Comparison of ENCODE assay signal across 15 cellular contexts in the genomic region with DNA sequence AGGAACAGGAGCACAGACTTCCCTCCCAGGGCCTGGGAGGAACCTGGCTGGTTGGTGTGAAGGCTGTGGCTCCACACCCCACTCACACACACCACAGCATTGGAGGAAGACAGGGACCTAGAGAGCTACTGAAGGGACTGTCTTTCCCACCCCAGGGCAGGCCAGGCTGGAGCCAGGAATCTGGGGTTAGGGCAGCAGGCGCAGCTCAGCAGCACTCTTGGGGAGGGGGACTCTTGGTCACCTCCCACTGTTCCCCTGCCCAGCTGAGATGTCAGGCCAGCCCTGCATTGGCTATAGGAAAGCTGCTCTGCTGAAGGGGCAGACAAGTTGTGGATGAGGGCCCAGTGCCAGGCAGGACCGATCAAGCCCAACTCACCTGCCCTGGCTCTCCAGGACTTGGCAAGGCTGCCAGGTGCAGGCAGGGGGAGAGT. TPM values are rescaled to one million over a fixed set of nuclear protein-coding genes. Genes with fewer than 3 reads are reported as not detected.
A peak's percentile ranks its signal among the peaks of the same experiment; 100 is the strongest.
DNase-seq lines count a peak whose midpoint lies in the region; ATAC-seq and TF ChIP-seq lines count a peak whose summit lies in the region.
"Had no signal": no experiment of that assay in that cellular context is flagged by ENCODE, and none has a peak within 500 bp of the region (broad histone marks: within the 10 kb centered on the region; RNA-seq: fewer than 3 reads in every experiment).

No MANE protein-coding gene starts in this region.

- H3K4me1 Mint-ChIP-seq in CD4-positive, alpha-beta T cell (ENCODE audit: low read depth): peaks cover 5% of the 10 kb centered on the region
- H3K4me1 Mint-ChIP-seq in activated T-helper 2 cell treated with anti-CD3 and anti-CD28 coated beads, Interferon-gamma antibody, Interleukin-2, Interleukin-4, amounts not matched to agents 10 μg/mL and 5 μg/mL and 100 μg/mL, durations not matched to agents 14 hours and 24 hours and 36 hours (ENCODE audit: low read depth): peaks cover 43% of the 10 kb centered on the region
- H3K4me1 Mint-ChIP-seq in neural progenitor cell: peaks cover 58% of the 10 kb centered on the region

- TF ChIP-seq EP300 in sigmoid colon (IDR thresholded peaks at IDR 0.05) (no peak), SK-N-SH (IDR thresholded peaks at IDR 0.05; ENCODE audit: borderline replicate concordance in 1 of 2, low read depth in 1 of 2, low read length in 1 of 2) (no peak)

- H3K36me3 Mint-ChIP-seq in CD4-positive, alpha-beta T cell (ENCODE audit: low read depth): no peaks in the 10 kb centered on the region
- H3K36me3 Mint-ChIP-seq in activated T-helper 2 cell treated with anti-CD3 and anti-CD28 coated beads, Interferon-gamma antibody, Interleukin-2, Interleukin-4, amounts not matched to agents 10 μg/mL and 5 μg/mL and 100 μg/mL, durations not matched to agents 14 hours and 24 hours and 36 hours (ENCODE audit: low read depth): no peaks in the 10 kb centered on the region
- H3K36me3 Mint-ChIP-seq in neural progenitor cell: no peaks in the 10 kb centered on the region

- TF ChIP-seq RAD21 in SK-N-SH (IDR thresholded peaks at IDR 0.05; ENCODE audit: low read length): no peak

- 72 to 83% methylated on average over 2 of the region's 2 CpGs for WGBS in sigmoid colon, 2 donors
- no CpG with 5 or more reads among the region's 2 CpGs for WGBS in SK-N-SH (ENCODE audit: low lambda C conversion rate)

- CTCF ChIA-PET in CD4-positive, alpha-beta T cell (lab: Charles Lee): interaction anchor here (1.4 kb wide), 1 partner anchor 37 kb away, joined by 5 read pairs; no protein-coding TSS in a partner anchor
- CTCF ChIA-PET in SK-N-SH (lab: Yijun Ruan, JAX): interaction anchor here (0.7 to 8.4 kb wide), 16 partner anchors 12 to 232 kb away, joined by 3 to 338 read pairs (median 43); partner anchors contain the start of genes ETNK2, GOLT1A and REN

- no peak for TF ChIP-seq POLR2A in sigmoid colon (IDR thresholded peaks at IDR 0.05)

- H3K9me2 ChIP-seq in SK-N-SH: no peaks in the 10 kb centered on the region

- intact Hi-C loops in CD4-positive, alpha-beta T cell (cut with DNase I, micrococcal nuclease): loop anchor here (5.0 to 10.0 kb wide), 3 partner anchors 154 to 857 kb away; partner anchors contain the start of gene SNRPE (in 2 of the 2)
- intact Hi-C loops in activated T-helper 2 cell treated with anti-CD3 and anti-CD28 coated beads, Interferon-gamma antibody, Interleukin-2, Interleukin-4, amounts not matched to agents 10 μg/mL and 5 μg/mL and 100 μg/mL, durations not matched to agents 14 hours and 24 hours and 36 hours (cut with micrococcal nuclease): loop anchor here (5.0 kb wide), 2 partner anchors 51 to 499 kb away; partner anchors contain the start of genes PPP1R15B and SNRPE
- intact Hi-C loops in sigmoid colon (cut with DNase I): loop anchor here (5.0 kb wide), 2 partner anchors 154 to 499 kb away; partner anchors contain the start of gene SNRPE

- POLR2A ChIA-PET in CD4-positive, alpha-beta T cell (lab: Charles Lee): no interaction called here
- POLR2A ChIA-PET in SK-N-SH (lab: Yijun Ruan, JAX): interaction anchor here (2.2 to 3.6 kb wide), 3 partner anchors 11 to 103 kb away, joined by 5 to 29 read pairs (median 7); no protein-coding TSS in a partner anchor

- DNase-seq in CD4-positive, alpha-beta T cell: no peak
- peak; percentile 72 for DNase-seq in G401 (ENCODE audit: low spot score)
- DNase-seq in activated T-helper 2 cell treated with anti-CD3 and anti-CD28 coated beads, Interferon-gamma antibody, Interleukin-2, Interleukin-4, amounts not matched to agents 10 μg/mL and 5 μg/mL and 100 μg/mL, durations not matched to agents 14 hours and 24 hours and 36 hours (ENCODE audit: low spot score): no peak
- DNase-seq in neural progenitor cell (ENCODE audit: low spot score): no peak
- no peak for DNase-seq in sigmoid colon
- no peak for DNase-seq in globus pallidus (ENCODE audit: low spot score)
- DNase-seq in SK-N-SH: no peak
- DNase-seq: BE2C, NCI-H1436 treated with DMSO at 0.1 percent for 48 hours, NCI-H2081 treated with DMSO at 0.1 percent for 48 hours, NCI-H345, NCI-H69 had no signal

- H4K20me1 ChIP-seq in neural progenitor cell (ENCODE audit: low read depth) (no peaks in the 10 kb centered on the region), SK-N-SH (ENCODE audit: insufficient read depth) (no peaks in the 10 kb centered on the region)

- H3K4me1 ChIP-seq in neural progenitor cell (peaks cover 31% of the 10 kb centered on the region), sigmoid colon (peaks cover 0 to 18% (median 16%) of the 10 kb centered on the region in 4 donors), SK-N-SH (ENCODE audit: control insufficient read depth in 1 of 2, insufficient read depth in 2 of 2, low read depth in 1 of 2, low read length in 1 of 2) (peaks cover 4 to 41% of the 10 kb centered on the region in 2 experiments; a peak in 1 of 4 replicates)

- no peaks in the 10 kb centered on the region for H3K79me2 ChIP-seq in neural progenitor cell (ENCODE audit: low read depth)
- H3K79me2 ChIP-seq in SK-N-SH (ENCODE audit: insufficient read depth): no peaks in the 10 kb centered on the region

- peak overlapping the region; percentile 40 for H3K4me3 Mint-ChIP-seq in CD4-positive, alpha-beta T cell
- H3K4me3 Mint-ChIP-seq in activated T-helper 2 cell treated with anti-CD3 and anti-CD28 coated beads, Interferon-gamma antibody, Interleukin-2, Interleukin-4, amounts not matched to agents 10 μg/mL and 5 μg/mL and 100 μg/mL, durations not matched to agents 14 hours and 24 hours and 36 hours (ENCODE audit: low read depth): no peak overlapping the region
- no peak overlapping the region for H3K4me3 Mint-ChIP-seq in neural progenitor cell

- peaks cover 27% of the 10 kb centered on the region for H3F3A ChIP-seq in neural progenitor cell (ENCODE audit: low read depth)
- H3F3A ChIP-seq in SK-N-SH (replicated peaks; ENCODE audit: insufficient read depth): no peaks in the 10 kb centered on the region

- no peaks in the 10 kb centered on the region for H3K27me3 ChIP-seq in CD4-positive, alpha-beta T cell (ENCODE audit: control insufficient read depth, insufficient read depth, low read length)
- H3K27me3 ChIP-seq in neural progenitor cell: peaks cover 41% of the 10 kb centered on the region
- peaks cover 4 to 21% (median 9%) of the 10 kb centered on the region in 3 donors for H3K27me3 ChIP-seq in sigmoid colon
- peaks cover 7% of the 10 kb centered on the region; the same call in 1 of the 2 replicates for H3K27me3 ChIP-seq in SK-N-SH (ENCODE audit: insufficient read depth)
- H3K27me3 ChIP-seq: BE2C had no signal

- no peaks in the 10 kb centered on the region for H3K9me3 Mint-ChIP-seq in CD4-positive, alpha-beta T cell
- no peaks in the 10 kb centered on the region for H3K9me3 Mint-ChIP-seq in activated T-helper 2 cell treated with anti-CD3 and anti-CD28 coated beads, Interferon-gamma antibody, Interleukin-2, Interleukin-4, amounts not matched to agents 10 μg/mL and 5 μg/mL and 100 μg/mL, durations not matched to agents 14 hours and 24 hours and 36 hours
- H3K9me3 Mint-ChIP-seq in neural progenitor cell: no peaks in the 10 kb centered on the region

- H3K27me3 Mint-ChIP-seq in CD4-positive, alpha-beta T cell: peaks cover 9% of the 10 kb centered on the region
- H3K27me3 Mint-ChIP-seq in activated T-helper 2 cell treated with anti-CD3 and anti-CD28 coated beads, Interferon-gamma antibody, Interleukin-2, Interleukin-4, amounts not matched to agents 10 μg/mL and 5 μg/mL and 100 μg/mL, durations not matched to agents 14 hours and 24 hours and 36 hours (ENCODE audit: low read depth): peaks cover 3% of the 10 kb centered on the region
- peaks cover 10% of the 10 kb centered on the region for H3K27me3 Mint-ChIP-seq in neural progenitor cell (ENCODE audit: insufficient read depth, low read depth)

- H3K4me2 ChIP-seq in neural progenitor cell (no peak overlapping the region), SK-N-SH (no peak overlapping the region)
- H3K4me2 ChIP-seq: PC-9 had no signal

- ATAC-seq in CD4-positive, alpha-beta T cell (ENCODE audit: poor library complexity): no peak
- ATAC-seq in GM21723 (IDR thresholded peaks at IDR 0.05; ENCODE audit: unreplicated experiment): no peak

- no peak for TF ChIP-seq CTCF in CD4-positive, alpha-beta T cell (IDR thresholded peaks at IDR 0.05)
- TF ChIP-seq CTCF in neural progenitor cell (IDR thresholded peaks at IDR 0.05): no peak
- no peak for TF ChIP-seq CTCF in sigmoid colon (IDR thresholded peaks at IDR 0.05)
- TF ChIP-seq CTCF in SK-N-SH (IDR thresholded peaks at IDR 0.05): no peak

- no peak overlapping the region for H3K4me3 ChIP-seq in neural progenitor cell
- no peak overlapping the region for H3K4me3 ChIP-seq in sigmoid colon
- no peak overlapping the region for H3K4me3 ChIP-seq in SK-N-SH (ENCODE audit: low read depth in 2 of 2, low read length in 1 of 2)
- H3K4me3 ChIP-seq: PC-9 had no signal

- H3K9ac ChIP-seq in neural progenitor cell (no peak overlapping the region), SK-N-SH (no peak overlapping the region)

- in situ Hi-C loops in G401 (cut with HindIII; ENCODE audit: low sequenced_read_pairs): no loop called here

- no peaks in the 10 kb centered on the region for H3K36me3 ChIP-seq in neural progenitor cell
- no peaks in the 10 kb centered on the region for H3K36me3 ChIP-seq in sigmoid colon
- H3K36me3 ChIP-seq in SK-N-SH (replicated peaks in 1 of 2; ENCODE audit: control insufficient read depth in 1 of 2, insufficient read depth in 2 of 2, low read length in 1 of 2): no peaks in the 10 kb centered on the region
- H3K36me3 ChIP-seq: BE2C had no signal

- H3K27ac ChIP-seq in CD4-positive, alpha-beta T cell (ENCODE audit: low read depth, low read length): no peak overlapping the region
- H3K27ac ChIP-seq in neural progenitor cell (no peak overlapping the region), sigmoid colon (no peak overlapping the region), SK-N-SH (ENCODE audit: low read depth in 2 of 2, low read length in 1 of 2) (no peak overlapping the region)
- H3K27ac ChIP-seq: PC-9 had no signal

- H2AFZ ChIP-seq in neural progenitor cell (replicated peaks) (no peak overlapping the region), SK-N-SH (ENCODE audit: low read depth) (no peak overlapping the region)
- H2AFZ ChIP-seq: PC-9 had no signal

- H3K27ac Mint-ChIP-seq in CD4-positive, alpha-beta T cell: no peak overlapping the region
- H3K27ac Mint-ChIP-seq in activated T-helper 2 cell treated with anti-CD3 and anti-CD28 coated beads, Interferon-gamma antibody, Interleukin-2, Interleukin-4, amounts not matched to agents 10 μg/mL and 5 μg/mL and 100 μg/mL, durations not matched to agents 14 hours and 24 hours and 36 hours: peak overlapping the region; percentile 32
- H3K27ac Mint-ChIP-seq in neural progenitor cell: peak overlapping the region; percentile 75

- H3K9me3 ChIP-seq in CD4-positive, alpha-beta T cell (ENCODE audit: control insufficient read depth, low read length): no peaks in the 10 kb centered on the region
- H3K9me3 ChIP-seq in neural progenitor cell (ENCODE audit: low read depth) (no peaks in the 10 kb centered on the region), sigmoid colon (no peaks in the 10 kb centered on the region), SK-N-SH (no peaks in the 10 kb centered on the region)
- H3K9me3 ChIP-seq: BE2C had no signal

RNA-seq across cellular contexts. Expression of gene PLEKHA6, which starts 1.6 kb away (rescaled TPM):
- under 1 TPM; 0.53 to 0.82 TPM for total RNA-seq in CD4-positive, alpha-beta T cell
- total RNA-seq in G401 (2014; rRNA removed; shearing (Covaris generic)): not detected in 2 replicates
- 0.52 and 1.9 TPM in 2 replicates for total RNA-seq in activated T-helper 2 cell treated with anti-CD3 and anti-CD28 coated beads, Interferon-gamma antibody, Interleukin-2, Interleukin-4, amounts not matched to agents 10 μg/mL and 5 μg/mL and 100 μg/mL, durations not matched to agents 14 hours and 24 hours and 36 hours
- total RNA-seq in neural progenitor cell (ENCODE audit: low replicate concordance) (0.58 and 1.5 TPM in 2 replicates), sigmoid colon (10 to 100 TPM in 1 of 4 donors, 1 to 10 TPM in 3; 5.6 to 15.0 (median 8.5) TPM)
- polyA plus RNA-seq in sigmoid colon (10 to 100 TPM; 22.2 to 58.7 (median 40.5) TPM), SK-N-SH (2012; rRNA removed) (1.2 and 3.1 TPM in 2 replicates)
- polyA plus RNA-seq in SK-N-SH (2012; cell fraction: cytosol; rRNA removed): 1.5 and 3.4 TPM in 2 replicates
- polyA plus RNA-seq in SK-N-SH (2012; cell fraction: nucleus; rRNA removed): 6.3 and 7.7 TPM in 2 replicates
- total RNA-seq: SK-MEL-5 had no signal

RNA-seq across cellular contexts. Expression of gene PPP1R15B, which starts 50.3 kb away (rescaled TPM):
- total RNA-seq in CD4-positive, alpha-beta T cell: 100 to 1,000 TPM; 171 to 179 TPM
- total RNA-seq in G401 (2014; rRNA removed; shearing (Covaris generic)): 16.4 and 30.7 TPM in 2 replicates
- total RNA-seq in activated T-helper 2 cell treated with anti-CD3 and anti-CD28 coated beads, Interferon-gamma antibody, Interleukin-2, Interleukin-4, amounts not matched to agents 10 μg/mL and 5 μg/mL and 100 μg/mL, durations not matched to agents 14 hours and 24 hours and 36 hours: 63.4 and 64.3 TPM in 2 replicates
- total RNA-seq in neural progenitor cell (ENCODE audit: low replicate concordance) (25.0 and 32.7 TPM in 2 replicates), sigmoid colon (10 to 100 TPM; 40.0 to 44.7 (median 42.9) TPM)
- polyA plus RNA-seq in sigmoid colon (10 to 100 TPM in 1 of 3 donors, 1 to 10 TPM in 2; 9.0 to 31.3 (median 9.5) TPM), SK-N-SH (2012; rRNA removed) (12.1 and 14.3 TPM in 2 replicates)
- 13.1 and 13.4 TPM in 2 replicates for polyA plus RNA-seq in SK-N-SH (2012; cell fraction: cytosol; rRNA removed)
- 10.3 and 13.2 TPM in 2 replicates for polyA plus RNA-seq in SK-N-SH (2012; cell fraction: nucleus; rRNA removed)
